In the genomic region with DNA sequence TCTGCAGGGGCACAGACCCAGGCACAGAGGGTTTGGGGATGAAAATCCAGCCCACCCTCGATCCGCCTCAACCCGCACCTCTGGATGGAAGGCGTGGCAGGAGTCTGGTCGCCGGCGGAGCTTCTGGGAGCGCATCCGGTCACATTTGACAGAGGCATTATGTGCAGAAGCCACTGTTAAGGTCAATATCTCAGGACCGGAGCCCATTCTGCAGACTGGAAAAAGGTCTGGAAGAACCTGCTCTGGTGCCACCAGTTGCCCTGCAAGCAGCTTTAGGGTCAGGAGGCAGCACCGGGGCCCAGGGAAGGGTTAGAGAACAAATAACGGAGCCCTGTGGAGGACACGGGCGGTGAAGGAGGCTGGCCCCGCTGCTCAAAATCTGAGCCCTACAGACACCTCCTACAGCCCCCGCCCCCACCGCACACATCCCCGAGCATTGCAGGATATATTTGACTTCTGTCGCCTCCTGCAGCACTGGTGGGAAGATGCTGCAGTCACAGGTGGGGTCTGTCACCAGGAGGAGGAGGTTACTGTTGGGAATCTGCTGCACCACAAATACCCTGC, we compare ENCODE assay signal across 8 cellular contexts. TPM values are rescaled to one million over a fixed set of nuclear protein-coding genes. Genes with fewer than 3 reads are reported as not detected.
A peak's percentile ranks its signal among the peaks of the same experiment; 100 is the strongest.
DNase-seq lines count a peak whose midpoint lies in the region; ATAC-seq and TF ChIP-seq lines count a peak whose summit lies in the region.

No MANE protein-coding gene starts in this region.

- H3K4me1 ChIP-seq in iPS-20b (ENCODE audit: insufficient read depth, low read length) = 0 out of 2 replicates have a peak, but pooled peaks cover 9% of the 10 kb centered on the region
- peaks cover 4% of the 10 kb centered on the region for H3K4me1 ChIP-seq in hepatocyte (ENCODE audit: insufficient read depth)

- H3K9me2 ChIP-seq in hepatocyte (replicated peaks; ENCODE audit: insufficient read depth) = no peaks in the 10 kb centered on the region

- TF ChIP-seq CTCF in hepatocyte (IDR thresholded peaks at IDR 0.05; ENCODE audit: poor library complexity) = no peak

- 74% methylated on average over 19 of the region's 19 CpGs for WGBS in hepatocyte (ENCODE audit: low lambda C conversion rate, missing lambda C conversion rate)

- H3K4me1 Mint-ChIP-seq in T-helper 1 cell treated with Interleukin-12 subunit alpha and Interleukin-12 subunit beta and Interleukin-4 antibody, amounts not matched to agents 30 μg/mL and 1 μg/mL, for 36 hours (ENCODE audit: low read depth) = peaks cover 22% of the 10 kb centered on the region
- peaks cover 17 to 23% (median 22%) of the 10 kb centered on the region in 3 donors for H3K4me1 Mint-ChIP-seq in T-cell
- peaks cover 34% of the 10 kb centered on the region for H3K4me1 Mint-ChIP-seq in stimulated activated memory B cell treated with anti-CD40 and anti-IgM and Interleukin-4, amounts not matched to agents 10 μg/mL and 1 μg/mL and 100 μg/mL, for 72 hours

- CTCF ChIA-PET in T-cell (lab: Charles Lee) = interaction anchor here (1.0 to 2.7 kb wide), 3 partner anchors 142 to 145 kb away, joined by 4 to 36 read pairs (median 14); no protein-coding TSS in a partner anchor

- H2AFZ ChIP-seq in hepatocyte = no peak overlapping the region

- H3K9ac ChIP-seq in iPS-20b (ENCODE audit: low read depth, low read length) = no peak overlapping the region

- H3K9me3 Mint-ChIP-seq in T-helper 1 cell treated with Interleukin-12 subunit alpha and Interleukin-12 subunit beta and Interleukin-4 antibody, amounts not matched to agents 30 μg/mL and 1 μg/mL, for 36 hours = no peaks in the 10 kb centered on the region
- H3K9me3 Mint-ChIP-seq in T-cell = no peaks in the 10 kb centered on the region
- H3K9me3 Mint-ChIP-seq in stimulated activated memory B cell treated with anti-CD40 and anti-IgM and Interleukin-4, amounts not matched to agents 10 μg/mL and 1 μg/mL and 100 μg/mL, for 72 hours = no peaks in the 10 kb centered on the region

- H4K20me1 ChIP-seq in hepatocyte (ENCODE audit: insufficient read depth, poor library complexity, severe bottlenecking) = no peaks in the 10 kb centered on the region

- no peak overlapping the region for H3K27ac ChIP-seq in iPS-20b (ENCODE audit: low read length)
- H3K27ac ChIP-seq in hepatocyte = no peak overlapping the region

- H3K27me3 ChIP-seq in iPS-20b (ENCODE audit: insufficient read depth, low read length) (no peaks in the 10 kb centered on the region), hepatocyte (no peaks in the 10 kb centered on the region)

- no peaks in the 10 kb centered on the region for H3K27me3 Mint-ChIP-seq in T-helper 1 cell treated with Interleukin-12 subunit alpha and Interleukin-12 subunit beta and Interleukin-4 antibody, amounts not matched to agents 30 μg/mL and 1 μg/mL, for 36 hours (ENCODE audit: low read depth)
- H3K27me3 Mint-ChIP-seq in T-cell = no peaks in the 10 kb centered on the region
- no peaks in the 10 kb centered on the region for H3K27me3 Mint-ChIP-seq in stimulated activated memory B cell treated with anti-CD40 and anti-IgM and Interleukin-4, amounts not matched to agents 10 μg/mL and 1 μg/mL and 100 μg/mL, for 72 hours

- DNase-seq in T-helper 1 cell (no peak), T-cell (no peak), hepatocyte (ENCODE audit: low spot score) (no peak), KG1 (lab: John Stamatoyannopoulos, UW) (no peak)

- peak overlapping the region; percentile 45 for H3K27ac Mint-ChIP-seq in T-helper 1 cell treated with Interleukin-12 subunit alpha and Interleukin-12 subunit beta and Interleukin-4 antibody, amounts not matched to agents 30 μg/mL and 1 μg/mL, for 36 hours
- H3K27ac Mint-ChIP-seq in T-cell = peak overlapping the region; percentile 69 to 74
- peak overlapping the region; percentile 88 for H3K27ac Mint-ChIP-seq in stimulated activated memory B cell treated with anti-CD40 and anti-IgM and Interleukin-4, amounts not matched to agents 10 μg/mL and 1 μg/mL and 100 μg/mL, for 72 hours

- no peaks in the 10 kb centered on the region for H3K79me2 ChIP-seq in hepatocyte

- H3K4me3 Mint-ChIP-seq in T-helper 1 cell treated with Interleukin-12 subunit alpha and Interleukin-12 subunit beta and Interleukin-4 antibody, amounts not matched to agents 30 μg/mL and 1 μg/mL, for 36 hours = peak overlapping the region; percentile 69
- H3K4me3 Mint-ChIP-seq in T-cell = peak overlapping the region in 2 of 3 donors; percentile 81 to 90
- peak overlapping the region; percentile 89 for H3K4me3 Mint-ChIP-seq in stimulated activated memory B cell treated with anti-CD40 and anti-IgM and Interleukin-4, amounts not matched to agents 10 μg/mL and 1 μg/mL and 100 μg/mL, for 72 hours

- ATAC-seq in T-cell (replicated peaks in 1 of 4) (no peak), HG02938 (IDR thresholded peaks at IDR 0.05; ENCODE audit: unreplicated experiment) (no peak)
- ATAC-seq in stimulated activated memory B cell treated with anti-CD40 and anti-IgM and Interleukin-4, amounts not matched to agents 10 μg/mL and 1 μg/mL and 100 μg/mL, for 72 hours = no peak

- H3K4me2 ChIP-seq in hepatocyte = no peak overlapping the region

- no peaks in the 10 kb centered on the region for H3K36me3 Mint-ChIP-seq in T-helper 1 cell treated with Interleukin-12 subunit alpha and Interleukin-12 subunit beta and Interleukin-4 antibody, amounts not matched to agents 30 μg/mL and 1 μg/mL, for 36 hours (ENCODE audit: low read depth)
- no peaks in the 10 kb centered on the region for H3K36me3 Mint-ChIP-seq in T-cell
- no peaks in the 10 kb centered on the region for H3K36me3 Mint-ChIP-seq in stimulated activated memory B cell treated with anti-CD40 and anti-IgM and Interleukin-4, amounts not matched to agents 10 μg/mL and 1 μg/mL and 100 μg/mL, for 72 hours

- H3K36me3 ChIP-seq in iPS-20b (ENCODE audit: insufficient read depth, low read depth, low read length) (no peaks in the 10 kb centered on the region), hepatocyte (replicated peaks; ENCODE audit: insufficient read depth, low read depth) (no peaks in the 10 kb centered on the region)

- POLR2A ChIA-PET in T-cell (lab: Charles Lee) = interaction anchor here in 1 of 2 donors (0.7 kb wide), 1 partner anchor 202 kb away, joined by 3 read pairs; no protein-coding TSS in a partner anchor

- no peaks in the 10 kb centered on the region for H3K9me3 ChIP-seq in iPS-20b (ENCODE audit: insufficient read depth, low read depth, low read length)
- no peaks in the 10 kb centered on the region for H3K9me3 ChIP-seq in hepatocyte (ENCODE audit: low read depth)

- H3K4me3 ChIP-seq in iPS-20b (ENCODE audit: low read length) = peak overlapping the region; percentile 25; the same call in 1 of the 2 replicates
- no peak overlapping the region for H3K4me3 ChIP-seq in hepatocyte

RNA-seq across cellular contexts. Expression of gene LRTM2, which starts 25.1 kb away (rescaled TPM):
- total RNA-seq in T-cell = not detected
- total RNA-seq in hepatocyte = not detected in 2 replicates
- polyA plus RNA-seq in hepatocyte = not detected in 2 replicates
